In the genomic region with DNA sequence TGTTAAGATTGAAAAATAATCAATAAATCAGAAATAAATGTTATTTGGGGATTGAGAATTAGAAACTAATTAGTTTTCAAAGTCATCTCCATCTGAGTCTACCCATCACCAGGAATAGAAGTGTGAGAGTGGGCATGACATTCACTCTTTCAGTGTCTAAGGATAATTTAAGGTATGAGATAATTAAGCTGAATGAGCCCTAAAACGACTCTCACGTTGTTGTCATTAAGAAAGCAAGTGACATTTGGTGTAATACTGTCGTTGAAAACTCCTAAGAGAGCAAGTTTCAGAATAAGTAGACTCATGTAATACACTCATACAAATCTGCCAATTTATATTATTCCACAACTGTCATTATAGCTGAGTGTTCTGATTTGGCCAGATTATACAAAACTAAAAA, we compare ENCODE assay signal across 2 cellular contexts.
A peak's percentile ranks its signal among the peaks of the same experiment; 100 is the strongest.
TF ChIP-seq lines count a peak whose summit lies in the region.

No MANE protein-coding gene starts in this region.

TF ChIP-seq in A549, 52 proteins besides CTCF, POLR2A, EP300 and RAD21:
- no peak for TF ChIP-seq ELK1 (IDR thresholded peaks at IDR 0.05; ENCODE audit: low read depth, low read length)
- TF ChIP-seq HOXB5 (CRISPR knock-in tag; IDR thresholded peaks at IDR 0.05), result no peak
- TF ChIP-seq KDM5A (IDR thresholded peaks at IDR 0.05), result no peak
- no peak for TF ChIP-seq ESRRA (IDR thresholded peaks at IDR 0.05; ENCODE audit: borderline replicate concordance, low read length)
- no peak for TF ChIP-seq FOXS1 (CRISPR knock-in tag; IDR thresholded peaks at IDR 0.05)
- TF ChIP-seq TFCP2L1 (CRISPR knock-in tag; IDR thresholded peaks at IDR 0.05), result no peak
- no peak for TF ChIP-seq CBX2 (IDR thresholded peaks at IDR 0.05; ENCODE audit: borderline replicate concordance, low read depth)
- TF ChIP-seq, protein P1, sequence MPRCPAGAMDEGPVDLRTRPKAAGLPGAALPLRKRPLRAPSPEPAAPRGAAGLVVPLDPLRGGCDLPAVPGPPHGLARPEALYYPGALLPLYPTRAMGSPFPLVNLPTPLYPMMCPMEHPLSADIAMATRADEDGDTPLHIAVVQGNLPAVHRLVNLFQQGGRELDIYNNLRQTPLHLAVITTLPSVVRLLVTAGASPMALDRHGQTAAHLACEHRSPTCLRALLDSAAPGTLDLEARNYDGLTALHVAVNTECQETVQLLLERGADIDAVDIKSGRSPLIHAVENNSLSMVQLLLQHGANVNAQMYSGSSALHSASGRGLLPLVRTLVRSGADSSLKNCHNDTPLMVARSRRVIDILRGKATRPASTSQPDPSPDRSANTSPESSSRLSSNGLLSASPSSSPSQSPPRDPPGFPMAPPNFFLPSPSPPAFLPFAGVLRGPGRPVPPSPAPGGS (IDR thresholded peaks at IDR 0.05), result no peak
- no peak for TF ChIP-seq HMGXB4 (CRISPR knock-in tag; IDR thresholded peaks at IDR 0.05; ENCODE audit: borderline replicate concordance)
- TF ChIP-seq FOSB (CRISPR knock-in tag; IDR thresholded peaks at IDR 0.05), result no peak
- no peak for TF ChIP-seq RFX5 (IDR thresholded peaks at IDR 0.05)
- no peak for TF ChIP-seq ATOH8 (CRISPR knock-in tag; IDR thresholded peaks at IDR 0.05; ENCODE audit: low read depth)
- TF ChIP-seq POLR2AphosphoS2 (conservative IDR thresholded peaks at IDR 0.05; ENCODE audit: low read length), result no peak
- TF ChIP-seq EHF (CRISPR knock-in tag; IDR thresholded peaks at IDR 0.05), result no peak
- TF ChIP-seq RNF2 (IDR thresholded peaks at IDR 0.05; ENCODE audit: borderline replicate concordance, low read depth), result no peak
- TF ChIP-seq HEYL (CRISPR knock-in tag; IDR thresholded peaks at IDR 0.05), result no peak
- TF ChIP-seq CEBPB (IDR thresholded peaks at IDR 0.05), result no peak
- no peak for TF ChIP-seq REST (IDR thresholded peaks at IDR 0.05)

TF ChIP-seq in GM12878, 131 proteins besides CTCF, POLR2A, EP300 and RAD21:
- TF ChIP-seq MTA2 (IDR thresholded peaks at IDR 0.05; ENCODE audit: low read depth) (peak; percentile 53), SPI1 (IDR thresholded peaks at IDR 0.05; ENCODE audit: borderline replicate concordance, insufficient read depth, low read depth, low read length) (no peak)
TF ChIP-seq in GM12878: peak in this region for 1.
